18 cellular contexts compared by ENCODE assay signal in the genomic region with DNA sequence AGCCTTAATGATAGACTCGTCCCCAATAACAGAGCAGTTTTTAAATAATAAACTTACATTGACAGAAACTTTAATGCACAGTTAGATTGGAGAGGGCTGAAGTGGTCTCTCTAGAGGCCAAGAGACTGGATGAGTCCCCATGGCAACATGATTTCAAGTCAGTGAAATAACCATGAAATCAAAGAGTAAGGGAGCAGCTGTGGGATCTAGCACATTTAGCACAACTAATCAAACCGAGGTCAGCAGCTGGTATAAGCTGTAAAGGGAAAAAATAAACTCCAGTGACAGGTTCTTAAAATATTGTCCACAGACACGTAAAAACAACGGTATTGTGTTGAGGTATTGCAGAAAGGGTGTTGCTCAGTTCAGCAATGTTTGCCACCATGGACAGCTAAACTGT.
"Had no signal": no experiment of that assay in that cellular context is flagged by ENCODE, and none has a peak within 500 bp of the region (broad histone marks: within the 10 kb centered on the region; RNA-seq: fewer than 3 reads in every experiment).

No MANE protein-coding gene starts in this region.

- ATAC-seq: natural killer cell; psoas muscle; right lobe of liver; stimulated activated memory B cell treated with anti-CD40 and anti-IgM and Interleukin-4, amounts not matched to agents 10 μg/mL and 1 μg/mL and 100 μg/mL, for 72 hours; stimulated activated naive CD8-positive, alpha-beta T cell treated with anti-CD3 and anti-CD28 coated beads, Interleukin-15, amount 100 ng/mL, for 72 hours had no signal

- DNase-seq: islet precursor cell; left ventricle myocardium inferior; mesendoderm; naive B cell; natural killer cell; nephron progenitor cell; occipital lobe; psoas muscle; right lobe of liver; stimulated activated CD4-positive, alpha-beta T cell treated with anti-CD3 and anti-CD28 coated beads, Interleukin-1b, Interleukin-23, amount 100 ng/mL, for 48 hours; stimulated activated CD4-positive, alpha-beta T cell treated with anti-CD3 and anti-CD28 coated beads, Interleukin-2, amount 100 ng/mL, for 48 hours; stimulated activated CD4-positive, alpha-beta T cell treated with anti-CD3 and anti-CD28 coated beads, Interleukin-4, amount 100 ng/mL, for 4 hours; stimulated activated CD8-positive, alpha-beta memory T cell treated with anti-CD3 and anti-CD28 coated beads, Interleukin-4, amount 100 ng/mL, for 48 hours; stimulated activated naive CD4-positive, alpha-beta T cell treated with Interleukin-2 at 50 U/mL for 16 hours; stimulated activated naive CD8-positive, alpha-beta T cell treated with anti-CD3 and anti-CD28 coated beads, Interleukin-15, amount 100 ng/mL, for 72 hours; substantia nigra; uterus had no signal
